In genomic region chr2:127701651-127702394, GRCh38 we compare ENCODE assay signal across 8 cellular contexts. TPM values are rescaled to one million over a fixed set of nuclear protein-coding genes. Genes with fewer than 3 reads are reported as not detected.
A peak's percentile ranks its signal among the peaks of the same experiment; 100 is the strongest.
DNase-seq lines count a peak whose midpoint lies in the region; ATAC-seq and TF ChIP-seq lines count a peak whose summit lies in the region.

No MANE protein-coding gene starts in this region.

- 0% methylated on average over 11 of the region's 108 CpGs; no CpG with 5 or more reads in 1 of the 2 donors for WGBS in gastroesophageal sphincter (ENCODE audit: low coverage in 1 of 2), 2 donors

- DNase-seq in GM23338 (ENCODE audit: low spot score) (peak; percentile 89), Karpas-422 (peak; percentile 94), SIG-M5 (lab: John Stamatoyannopoulos, UW) (peak; percentile 31), occipital lobe (lab: John Stamatoyannopoulos, UW) (peak; percentile 77)
- DNase-seq in activated naive CD4-positive, alpha-beta T cell (lab: John Stamatoyannopoulos, UW), result peak; percentile 56 to 75 (median 60)

- H3K36me3 Mint-ChIP-seq in GM23338 (ENCODE audit: low read depth), result peaks cover 21% of the 10 kb centered on the region

- H3K4me2 ChIP-seq in GM23338, result peak overlapping the region; percentile 79
- peak overlapping the region; percentile 94 for H3K4me2 ChIP-seq in Karpas-422 (ENCODE audit: low read depth, low read length, poor library complexity, severe bottlenecking)

- peak overlapping the region; percentile 74 for H3K9ac ChIP-seq in ES-I3 (ENCODE audit: low read depth, low read length)
- peak overlapping the region; percentile 84 for H3K9ac ChIP-seq in Karpas-422 (ENCODE audit: low read length)

- TF ChIP-seq POLR2A in gastroesophageal sphincter (IDR thresholded peaks at IDR 0.05), result peak; percentile 22 to 37

- peak; percentile 60 for ATAC-seq in GM23338
- ATAC-seq in gastroesophageal sphincter, result peak; percentile 82

- H3K4me1 ChIP-seq in ES-I3 (ENCODE audit: insufficient read depth, low read length) (peaks cover 10% of the 10 kb centered on the region; the same call in 1 of the 2 replicates), GM23338 (ENCODE audit: insufficient read depth) (peaks cover 22% of the 10 kb centered on the region), Karpas-422 (ENCODE audit: low read length) (peaks cover 30% of the 10 kb centered on the region), gastroesophageal sphincter (peaks cover 0 to 42% (median 10%) of the 10 kb centered on the region in 3 donors)

- 0 out of 2 replicates have a peak, but pooled peaks cover 21% of the 10 kb centered on the region for H3F3A ChIP-seq in GM23338 (replicated peaks; ENCODE audit: low read depth)

- no peaks in the 10 kb centered on the region for H3K27me3 ChIP-seq in GM23338 (ENCODE audit: insufficient read depth)
- no peaks in the 10 kb centered on the region for H3K27me3 ChIP-seq in Karpas-422 (ENCODE audit: low read length)
- H3K27me3 ChIP-seq in gastroesophageal sphincter, result no peaks in the 10 kb centered on the region

- TF ChIP-seq EP300 in gastroesophageal sphincter (IDR thresholded peaks at IDR 0.05), result no peak

- H3K9me2 ChIP-seq in GM23338 (ENCODE audit: insufficient read depth), result no peaks in the 10 kb centered on the region
- no peaks in the 10 kb centered on the region for H3K9me2 ChIP-seq in Karpas-422 (replicated peaks; ENCODE audit: insufficient read depth, low read length)

- peak overlapping the region; percentile 98 for H3K27ac Mint-ChIP-seq in GM23338

- peaks cover 2% of the 10 kb centered on the region; the same call in 1 of the 3 replicates for H3K9me3 Mint-ChIP-seq in GM23338

- H4K20me1 ChIP-seq in GM23338 (replicated peaks; ENCODE audit: insufficient read depth) (peaks cover 14% of the 10 kb centered on the region), Karpas-422 (ENCODE audit: insufficient read depth, low read depth, low read length) (no peaks in the 10 kb centered on the region)

- H3K36me3 ChIP-seq in ES-I3 (ENCODE audit: insufficient read depth, low read length), result peaks cover 10% of the 10 kb centered on the region
- H3K36me3 ChIP-seq in GM23338 (ENCODE audit: insufficient read depth), result peaks cover 11% of the 10 kb centered on the region; the same call in 1 of the 2 replicates
- H3K36me3 ChIP-seq in Karpas-422 (ENCODE audit: insufficient read depth, low read length), result peaks cover 12% of the 10 kb centered on the region; the same call in 1 of the 2 replicates
- H3K36me3 ChIP-seq in gastroesophageal sphincter, result peaks cover 0 to 14% of the 10 kb centered on the region in 2 donors

- H3K9me3 ChIP-seq in ES-I3 (ENCODE audit: control insufficient read depth, insufficient read depth, low read length) (no peaks in the 10 kb centered on the region), Karpas-422 (ENCODE audit: low read length) (no peaks in the 10 kb centered on the region), gastroesophageal sphincter (no peaks in the 10 kb centered on the region)

- peak overlapping the region; percentile 93 for H3K27ac ChIP-seq in GM23338 (ENCODE audit: low read depth)
- peak overlapping the region; percentile 78 for H3K27ac ChIP-seq in Karpas-422 (ENCODE audit: low read length)
- peak overlapping the region; percentile 21 to 100 (median 97) for H3K27ac ChIP-seq in gastroesophageal sphincter
- peak overlapping the region; percentile 84 for H3K27ac ChIP-seq in temporal lobe (ENCODE audit: low read depth, low read length)

- H2AFZ ChIP-seq in GM23338, result no peak overlapping the region
- no peak overlapping the region for H2AFZ ChIP-seq in Karpas-422 (ENCODE audit: low read length)

- H3K4me3 Mint-ChIP-seq in GM23338, result peak overlapping the region; percentile 92

- H3K79me2 ChIP-seq in GM23338 (replicated peaks; ENCODE audit: insufficient read depth) (peaks cover 33% of the 10 kb centered on the region), Karpas-422 (ENCODE audit: low read length) (peaks cover 21% of the 10 kb centered on the region)

- TF ChIP-seq CTCF in GM23338 (conservative IDR thresholded peaks at IDR 0.05; ENCODE audit: low read depth in 2 of 2) (no peak; a peak in 1 of 4 replicates), gastroesophageal sphincter (IDR thresholded peaks at IDR 0.05) (peak in 3 of 4 experiments; percentile 35 to 66 (median 57))

- H3K27me3 Mint-ChIP-seq in GM23338 (ENCODE audit: insufficient read depth, low read depth, poor library complexity), result peaks cover 15% of the 10 kb centered on the region

- H3K4me1 Mint-ChIP-seq in GM23338, result peaks cover 21% of the 10 kb centered on the region

- H3K4me3 ChIP-seq in GM23338 (peak overlapping the region; percentile 62), Karpas-422 (ENCODE audit: low read length) (peak overlapping the region; percentile 85), gastroesophageal sphincter (peak overlapping the region; percentile 27 to 73)

TF ChIP-seq in GM23338, 12 proteins besides CTCF, POLR2A, EP300 and RAD21 (continues in another document):
- 0 out of 2 replicates have a peak, but pooled peaks have one; percentile 46 for TF ChIP-seq POLR2AphosphoS5 (IDR thresholded peaks at IDR 0.05; ENCODE audit: low read depth)
- no peak for TF ChIP-seq EZH2 (IDR thresholded peaks at IDR 0.05; ENCODE audit: low read depth, unreplicated experiment)

RNA-seq across cellular contexts. Expression of gene SFT2D3, which starts 0.5 kb away (rescaled TPM):
- total RNA-seq in GM23338 (2014; rRNA removed; shearing (Covaris generic)), result 13.4 and 13.7 TPM in 2 replicates
- not detected in 2 replicates for polyA plus RNA-seq in GM23338 (2016; fragmentation: Nextera tagmentation; extraction: Ambion mirVana)
- total RNA-seq in Karpas-422 (2014; rRNA removed; shearing (Covaris generic); ENCODE audit: low replicate concordance), result 3.2 and 4.0 TPM in 2 replicates
- total RNA-seq in gastroesophageal sphincter, result 10 to 100 TPM in 2 of 4 donors, 1 to 10 TPM in 2; 7.2 to 15.2 (median 10.3) TPM
- 11.7 TPM for total RNA-seq in occipital lobe
- total RNA-seq in temporal lobe, result 7.9 TPM

RNA-seq across cellular contexts. Expression of gene LIMS2, which starts 26.5 kb away (rescaled TPM):
- total RNA-seq in GM23338 (2014; rRNA removed; shearing (Covaris generic)), result 1.3 and 1.6 TPM in 2 replicates
- 2.6 and 3.5 TPM in 2 replicates for polyA plus RNA-seq in GM23338 (2016; fragmentation: Nextera tagmentation; extraction: Ambion mirVana)
- 0.32 and 0.56 TPM in 2 replicates for total RNA-seq in Karpas-422 (2014; rRNA removed; shearing (Covaris generic); ENCODE audit: low replicate concordance)
- 100 to 1,000 TPM in 3 of 4 donors, 10 to 100 TPM in 1; 81.4 to 275 (median 124) TPM for total RNA-seq in gastroesophageal sphincter
- total RNA-seq in occipital lobe, result 1.2 TPM
- 2.2 TPM for total RNA-seq in temporal lobe

RNA-seq across cellular contexts. Expression of gene GPR17, which starts 55.9 kb away (rescaled TPM):
- total RNA-seq in GM23338 (2014; rRNA removed; shearing (Covaris generic)), result not detected in 2 replicates
- polyA plus RNA-seq in GM23338 (2016; fragmentation: Nextera tagmentation; extraction: Ambion mirVana), result not detected in 2 replicates
- not detected in 2 replicates for total RNA-seq in Karpas-422 (2014; rRNA removed; shearing (Covaris generic); ENCODE audit: low replicate concordance)
- total RNA-seq in gastroesophageal sphincter, result under 1 TPM in 1 of 4 donors, not detected in 3; 0.35 TPM
- 6.1 TPM for total RNA-seq in occipital lobe
- 3.0 TPM for total RNA-seq in temporal lobe

Comparison
In these comparisons a context has a peak if more than half of its experiments do, and no peak if none do; other contexts are left out.
1. Peak in every context shown above with its lines: DNase-seq, ATAC-seq, H3K4me3 ChIP-seq and H3K27ac ChIP-seq.
2. DNase-seq: peak in every context shown above with its lines; median percentile 94 in Karpas-422; 89 in GM23338; 77 in occipital lobe; 60 in activated naive CD4-positive, alpha-beta T cell; 31 in SIG-M5.
3. CTCF ChIP-seq: peak in gastroesophageal sphincter (3 of 4); none in GM23338 (0 of 2).
4. RNA of gene LIMS2, which starts 26.5 kb away (total RNA-seq): 81.4 to 275 TPM in gastroesophageal sphincter; 2.2 TPM in temporal lobe (single experiment), 1.3 to 1.6 TPM in GM23338, 1.2 TPM in occipital lobe (single experiment) and 0.32 to 0.56 TPM in Karpas-422; every median in the first group is over 10 times any median in the second.